Comparison of ENCODE assay signal across 32 cellular contexts in genomic region chr5:9533096-9533495, GRCh38. TPM values are rescaled to one million over a fixed set of nuclear protein-coding genes. Genes with fewer than 3 reads are reported as not detected.
A peak's percentile ranks its signal among the peaks of the same experiment; 100 is the strongest.
DNase-seq lines count a peak whose midpoint lies in the region; ATAC-seq, FAIRE-seq and TF ChIP-seq lines count a peak whose summit lies in the region.
"Had no signal": no experiment of that assay in that cellular context is flagged by ENCODE, and none has a peak within 500 bp of the region (broad histone marks: within the 10 kb centered on the region; RNA-seq: fewer than 3 reads in every experiment).

No MANE protein-coding gene starts in this region.

- TF ChIP-seq CTCF in GM23338 (conservative IDR thresholded peaks at IDR 0.05; ENCODE audit: low read depth in 2 of 2) (no peak), astrocyte (IDR thresholded peaks at IDR 0.05; ENCODE audit: insufficient read depth, low read depth, low read length) (no peak), left ventricle myocardium inferior (IDR thresholded peaks at IDR 0.05; ENCODE audit: borderline replicate concordance) (no peak), osteocyte (IDR thresholded peaks at IDR 0.05) (no peak), sigmoid colon (IDR thresholded peaks at IDR 0.05) (no peak)

- WGBS in sigmoid colon, 2 donors = 82 to 92% methylated on average over 4 of the region's 4 CpGs

- H3K4me1 Mint-ChIP-seq in GM23338 (peaks cover 33% of the 10 kb centered on the region), astrocyte (ENCODE audit: low read depth, unreplicated experiment) (peaks cover 7% of the 10 kb centered on the region), osteocyte (ENCODE audit: unreplicated experiment) (peaks cover 55% of the 10 kb centered on the region)
- no peaks in the 10 kb centered on the region for H3K4me1 Mint-ChIP-seq in activated T-cell treated with anti-CD3 and anti-CD28 coated beads, Interleukin-2, amount 50 U/mL, for 4 hours (ENCODE audit: low read depth)
- H3K4me1 Mint-ChIP-seq: activated naive CD8-positive, alpha-beta T cell treated with anti-CD3 and anti-CD28 coated beads, Interleukin-2, amount 10 ng/mL, durations not matched to agents 7 days and 5 days had no signal

- H2AFZ ChIP-seq in GM23338 (no peak overlapping the region), astrocyte (ENCODE audit: low read depth, low read length) (no peak overlapping the region)

- no peak overlapping the region for H3K4me3 ChIP-seq in GM23338
- no peak overlapping the region for H3K4me3 ChIP-seq in astrocyte (ENCODE audit: insufficient read depth, low read depth, low read length)
- H3K4me3 ChIP-seq in left ventricle myocardium inferior = no peak overlapping the region
- H3K4me3 ChIP-seq in sigmoid colon = no peak overlapping the region
- H3K4me3 ChIP-seq: lower lobe of right lung, skin epidermis, upper lobe of left lung had no signal

- 0 out of 2 replicates have a peak, but pooled peaks cover 3% of the 10 kb centered on the region for H4K20me1 ChIP-seq in GM23338 (replicated peaks; ENCODE audit: insufficient read depth)
- H4K20me1 ChIP-seq in astrocyte (ENCODE audit: insufficient read depth, low read length) = no peaks in the 10 kb centered on the region

- H3K27me3 Mint-ChIP-seq in GM23338 (ENCODE audit: insufficient read depth, low read depth, poor library complexity) = no peaks in the 10 kb centered on the region
- no peaks in the 10 kb centered on the region for H3K27me3 Mint-ChIP-seq in astrocyte (ENCODE audit: low read depth, unreplicated experiment)
- H3K27me3 Mint-ChIP-seq in osteocyte (ENCODE audit: unreplicated experiment) = no peaks in the 10 kb centered on the region
- H3K27me3 Mint-ChIP-seq in activated T-cell treated with anti-CD3 and anti-CD28 coated beads, Interleukin-2, amount 50 U/mL, for 4 hours (ENCODE audit: low read depth) = no peaks in the 10 kb centered on the region
- H3K27me3 Mint-ChIP-seq: activated naive CD8-positive, alpha-beta T cell treated with anti-CD3 and anti-CD28 coated beads, Interleukin-2, amount 10 ng/mL, durations not matched to agents 7 days and 5 days had no signal

- FAIRE-seq in astrocyte (lab: Jason Lieb, UNC) = no peak
- FAIRE-seq: colon, frontal cortex had no signal

- H3K36me3 ChIP-seq in GM23338 (ENCODE audit: insufficient read depth) (no peaks in the 10 kb centered on the region), astrocyte (ENCODE audit: insufficient read depth, low read length) (no peaks in the 10 kb centered on the region), left ventricle myocardium inferior (no peaks in the 10 kb centered on the region), sigmoid colon (no peaks in the 10 kb centered on the region)
- H3K36me3 ChIP-seq: lower lobe of right lung, upper lobe of left lung had no signal

- H3K4me3 Mint-ChIP-seq in GM23338 = no peak overlapping the region
- H3K4me3 Mint-ChIP-seq in astrocyte (ENCODE audit: unreplicated experiment) = no peak overlapping the region
- no peak overlapping the region for H3K4me3 Mint-ChIP-seq in osteocyte (ENCODE audit: unreplicated experiment)
- H3K4me3 Mint-ChIP-seq in activated T-cell treated with anti-CD3 and anti-CD28 coated beads, Interleukin-2, amount 50 U/mL, for 4 hours = no peak overlapping the region
- H3K4me3 Mint-ChIP-seq: activated naive CD8-positive, alpha-beta T cell treated with anti-CD3 and anti-CD28 coated beads, Interleukin-2, amount 10 ng/mL, durations not matched to agents 7 days and 5 days; neural crest cell; WTC11 had no signal

- H3K4me1 ChIP-seq in GM23338 (ENCODE audit: insufficient read depth) (peaks cover 10% of the 10 kb centered on the region), astrocyte (ENCODE audit: insufficient read depth, low read length) (peaks cover 5% of the 10 kb centered on the region), left ventricle myocardium inferior (peaks cover 90% of the 10 kb centered on the region), sigmoid colon (peaks cover 0 to 6% (median 4%) of the 10 kb centered on the region in 4 donors)
- H3K4me1 ChIP-seq: lower lobe of right lung had no signal

- no peaks in the 10 kb centered on the region for H3K27me3 ChIP-seq in GM23338 (ENCODE audit: insufficient read depth)
- H3K27me3 ChIP-seq in astrocyte (ENCODE audit: insufficient read depth, low read length) = no peaks in the 10 kb centered on the region
- no peaks in the 10 kb centered on the region for H3K27me3 ChIP-seq in left ventricle myocardium inferior (ENCODE audit: low read depth)
- H3K27me3 ChIP-seq in sigmoid colon = no peaks in the 10 kb centered on the region
- H3K27me3 ChIP-seq: upper lobe of left lung had no signal

- no peak for TF ChIP-seq POLR2A in sigmoid colon (IDR thresholded peaks at IDR 0.05)

- H3K27ac Mint-ChIP-seq in GM23338 (no peak overlapping the region), astrocyte (ENCODE audit: unreplicated experiment) (no peak overlapping the region), osteocyte (ENCODE audit: unreplicated experiment) (peak overlapping the region; percentile 73)
- H3K27ac Mint-ChIP-seq: activated naive CD8-positive, alpha-beta T cell treated with anti-CD3 and anti-CD28 coated beads, Interleukin-2, amount 10 ng/mL, durations not matched to agents 7 days and 5 days; WTC11 had no signal

- no peaks in the 10 kb centered on the region for H3K79me2 ChIP-seq in GM23338 (replicated peaks; ENCODE audit: insufficient read depth)
- peaks cover 6% of the 10 kb centered on the region for H3K79me2 ChIP-seq in astrocyte (ENCODE audit: insufficient read depth, low read length)

- no peak for TF ChIP-seq EP300 in sigmoid colon (IDR thresholded peaks at IDR 0.05)

- no peaks in the 10 kb centered on the region for H3F3A ChIP-seq in GM23338 (replicated peaks; ENCODE audit: low read depth)

- no peaks in the 10 kb centered on the region for H3K36me3 Mint-ChIP-seq in GM23338 (ENCODE audit: low read depth)
- H3K36me3 Mint-ChIP-seq in astrocyte (ENCODE audit: low read depth, unreplicated experiment) = no peaks in the 10 kb centered on the region
- H3K36me3 Mint-ChIP-seq in osteocyte (ENCODE audit: unreplicated experiment) = peaks cover 16% of the 10 kb centered on the region
- no peaks in the 10 kb centered on the region for H3K36me3 Mint-ChIP-seq in activated T-cell treated with anti-CD3 and anti-CD28 coated beads, Interleukin-2, amount 50 U/mL, for 4 hours (ENCODE audit: insufficient read depth)
- H3K36me3 Mint-ChIP-seq: activated naive CD8-positive, alpha-beta T cell treated with anti-CD3 and anti-CD28 coated beads, Interleukin-2, amount 10 ng/mL, durations not matched to agents 7 days and 5 days; WTC11 had no signal

- intact Hi-C loops in left ventricle myocardium inferior (cut with micrococcal nuclease) (no loop called here), sigmoid colon (cut with DNase I) (no loop called here)

- H3K9me2 ChIP-seq in GM23338 (ENCODE audit: insufficient read depth) = peaks cover 5% of the 10 kb centered on the region; the same call in 1 of the 2 replicates

- H3K9ac ChIP-seq in astrocyte (ENCODE audit: low read length) = no peak overlapping the region

- no peaks in the 10 kb centered on the region; the same call in 2 of the 3 replicates for H3K9me3 Mint-ChIP-seq in GM23338
- H3K9me3 Mint-ChIP-seq in astrocyte (ENCODE audit: unreplicated experiment) = no peaks in the 10 kb centered on the region
- no peaks in the 10 kb centered on the region for H3K9me3 Mint-ChIP-seq in osteocyte (ENCODE audit: unreplicated experiment)
- no peaks in the 10 kb centered on the region for H3K9me3 Mint-ChIP-seq in activated T-cell treated with anti-CD3 and anti-CD28 coated beads, Interleukin-2, amount 50 U/mL, for 4 hours
- H3K9me3 Mint-ChIP-seq: activated naive CD8-positive, alpha-beta T cell treated with anti-CD3 and anti-CD28 coated beads, Interleukin-2, amount 10 ng/mL, durations not matched to agents 7 days and 5 days; WTC11 had no signal

- ATAC-seq in GM23338 (no peak), HG02884 (IDR thresholded peaks at IDR 0.05; ENCODE audit: unreplicated experiment) (no peak)
- ATAC-seq in activated T-cell treated with anti-CD3 and anti-CD28 coated beads, Interleukin-2, amount 50 U/mL, for 4 hours = no peak
- ATAC-seq: lower lobe of right lung, WTC11 had no signal

- no peak overlapping the region for H3K27ac ChIP-seq in GM23338 (ENCODE audit: low read depth)
- no peak overlapping the region for H3K27ac ChIP-seq in astrocyte (ENCODE audit: low read depth, low read length)
- H3K27ac ChIP-seq in left ventricle myocardium inferior (replicated peaks) = peak overlapping the region; percentile 80
- no peak overlapping the region for H3K27ac ChIP-seq in sigmoid colon
- H3K27ac ChIP-seq: lower lobe of right lung, skin epidermis, upper lobe of left lung had no signal

- H3K4me2 ChIP-seq in GM23338 (peak overlapping the region; percentile 6; the same call in 1 of the 2 replicates), astrocyte (ENCODE audit: low read length) (peak overlapping the region; percentile 1)

- H3K9me3 ChIP-seq in astrocyte (ENCODE audit: insufficient read depth, low read depth, low read length) (no peaks in the 10 kb centered on the region), left ventricle myocardium inferior (replicated peaks) (no peaks in the 10 kb centered on the region), sigmoid colon (no peaks in the 10 kb centered on the region)
- H3K9me3 ChIP-seq: lower lobe of right lung, upper lobe of left lung had no signal

- DNase-seq in GM23338 (ENCODE audit: low spot score) (no peak), astrocyte (ENCODE audit: low read depth) (peak; percentile 52), left ventricle myocardium inferior (no peak), osteocyte (ENCODE audit: extremely low spot score, unreplicated experiment) (no peak), sigmoid colon (no peak), HPDE6-E6E7 (ENCODE audit: extremely low spot score) (no peak)
- DNase-seq in activated T-cell treated with anti-CD3 and anti-CD28 coated beads, Interleukin-2, amount 50 U/mL, for 4 hours = no peak
- DNase-seq: activated effector memory CD4-positive, alpha-beta T cell treated with Interleukin-2 at 50 U/mL for 16 hours; activated naive CD8-positive, alpha-beta T cell treated with anti-CD3 and anti-CD28 coated beads, Interleukin-2, amount 10 ng/mL, durations not matched to agents 7 days and 5 days; COR-L47; DMS79 treated with DMSO at 0.1 percent for 48 hours; effector CD8-positive, alpha-beta T cell; erythroblast; GOT3; hypothalamus; islet precursor cell; Kasumi-1; lower lobe of right lung; NCI-H1048; NCI-H2029; NCI-H2227 treated with DMSO at 0.1 percent for 48 hours; substantia nigra; SW 1271; T1000; upper lobe of left lung had no signal

RNA-seq across cellular contexts. Expression of gene SEMA5A, which starts 12.8 kb away (rescaled TPM):
- total RNA-seq in GM23338 (2014; rRNA removed; shearing (Covaris generic)) = 6.9 and 8.1 TPM in 2 replicates
- polyA plus RNA-seq in GM23338 (2016; fragmentation: Nextera tagmentation; extraction: Ambion mirVana) = 1.8 and 2.1 TPM in 2 replicates
- 13.8 and 15.3 TPM in 2 replicates for total RNA-seq in astrocyte
- 43.2 TPM for total RNA-seq in left ventricle myocardium inferior
- 181 and 189 TPM in 2 replicates for total RNA-seq in osteocyte
- 1 to 10 TPM; 1.8 to 2.8 (median 2.5) TPM for total RNA-seq in sigmoid colon
- 1 to 10 TPM in 2 of 3 donors, under 1 TPM in 1; 0.60 to 4.7 (median 3.5) TPM for polyA plus RNA-seq in sigmoid colon
- total RNA-seq in activated T-cell treated with anti-CD3 and anti-CD28 coated beads, Interleukin-2, amount 50 U/mL, for 4 hours = under 1 TPM; 0.03 to 0.26 (median 0.14) TPM
- total RNA-seq: OCI-LY7 had no signal
